ENCODE assay signal across 8 cellular contexts in the genomic region with DNA sequence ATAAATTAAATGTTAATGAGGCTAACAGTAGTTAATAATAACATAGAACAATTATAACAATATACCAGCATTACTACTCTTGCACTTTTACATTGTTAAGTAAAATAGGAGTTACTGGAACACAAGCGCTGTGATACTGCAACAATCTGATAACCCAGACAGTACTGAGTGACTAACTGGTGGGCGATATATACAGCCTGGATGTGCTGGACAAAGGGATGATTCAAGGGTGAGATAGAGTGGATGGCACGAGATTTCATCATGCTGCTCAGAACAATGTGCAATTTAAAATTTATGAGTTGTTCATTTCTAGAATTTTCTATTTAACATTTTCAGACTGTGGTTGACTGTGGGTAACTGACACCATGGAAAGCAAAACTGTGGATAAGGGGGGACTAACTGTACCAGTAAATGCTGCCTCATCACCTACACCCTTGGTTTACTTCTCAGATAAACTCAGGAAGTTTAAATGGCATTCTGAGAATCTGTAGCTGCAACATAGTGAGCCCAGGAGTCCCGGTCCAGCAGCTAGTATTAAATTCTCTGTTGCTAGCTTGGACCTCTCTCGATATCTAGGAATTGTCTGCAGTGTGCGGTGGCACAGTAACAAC. TPM values are rescaled to one million over a fixed set of nuclear protein-coding genes. Genes with fewer than 3 reads are reported as not detected.
DNase-seq lines count a peak whose midpoint lies in the region; ATAC-seq and TF ChIP-seq lines count a peak whose summit lies in the region.
"Not testable (repeated sequence)": the region's sequence is repeated elsewhere in the genome, so short reads cannot be mapped to it uniquely, and the experiment has no call there.

No MANE protein-coding gene starts in this region.

- H3K9me2 ChIP-seq in PC-3 (replicated peaks; ENCODE audit: low read length), result not testable (repeated sequence)

- not testable (repeated sequence) for TF ChIP-seq CTCF in PC-3 (conservative IDR thresholded peaks at IDR 0.05; ENCODE audit: low read depth, low read length); foreskin keratinocyte (conservative IDR thresholded peaks at IDR 0.05); heart right ventricle (IDR thresholded peaks at IDR 0.05)

- TSS peak; percentile 71 for BruUV-seq in PC-3 (replicated peaks; lab: Mats Ljungman, UMichigan)

- intact Hi-C loops in PC-3 (cut with micrococcal nuclease); activated CD4-positive, alpha-beta T cell treated with anti-CD3 and anti-CD28 coated beads for 36 hours (cut with DNase I, micrococcal nuclease); heart right ventricle (cut with DNase I); sciatic nerve (cut with DNase I): not testable (repeated sequence)

- H3K27ac Mint-ChIP-seq in activated CD4-positive, alpha-beta T cell treated with anti-CD3 and anti-CD28 coated beads for 36 hours; activated naive CD4-positive, alpha-beta T cell treated with anti-CD3 and anti-CD28 coated beads, Interleukin-2, amount 50 U/mL, for 72 hours; stimulated activated naive CD8-positive, alpha-beta T cell treated with anti-CD3 and anti-CD28 coated beads, Interleukin-15, amount 100 ng/mL, for 72 hours: not testable (repeated sequence)

- not testable (repeated sequence) for H4K20me1 ChIP-seq in PC-3 (ENCODE audit: low read length)

- DNase-seq in PC-3; activated CD4-positive, alpha-beta T cell treated with anti-CD3 and anti-CD28 coated beads for 36 hours; activated T-cell treated with anti-CD3 and anti-CD28 coated beads, Interleukin-2, amount 50 U/mL, for 4 hours; activated naive CD4-positive, alpha-beta T cell treated with anti-CD3 and anti-CD28 coated beads, Interleukin-2, amount 50 U/mL, for 72 hours (ENCODE audit: low spot score in 2 of 2); foreskin keratinocyte; heart right ventricle; sciatic nerve (ENCODE audit: low spot score); stimulated activated naive CD8-positive, alpha-beta T cell treated with anti-CD3 and anti-CD28 coated beads, Interleukin-15, amount 100 ng/mL, for 72 hours: not testable (repeated sequence)

- not testable (repeated sequence) for H3K4me1 Mint-ChIP-seq in activated CD4-positive, alpha-beta T cell treated with anti-CD3 and anti-CD28 coated beads for 36 hours; activated T-cell treated with anti-CD3 and anti-CD28 coated beads, Interleukin-2, amount 50 U/mL, for 4 hours (ENCODE audit: low read depth); stimulated activated naive CD8-positive, alpha-beta T cell treated with anti-CD3 and anti-CD28 coated beads, Interleukin-15, amount 100 ng/mL, for 72 hours

- not testable (repeated sequence) for H3K4me2 ChIP-seq in PC-3 (ENCODE audit: low read length)

- not testable (repeated sequence) for H3K4me3 ChIP-seq in PC-3 (ENCODE audit: low read length); heart right ventricle

- not testable (repeated sequence) for H3K4me3 Mint-ChIP-seq in activated CD4-positive, alpha-beta T cell treated with anti-CD3 and anti-CD28 coated beads for 36 hours; activated T-cell treated with anti-CD3 and anti-CD28 coated beads, Interleukin-2, amount 50 U/mL, for 4 hours; stimulated activated naive CD8-positive, alpha-beta T cell treated with anti-CD3 and anti-CD28 coated beads, Interleukin-15, amount 100 ng/mL, for 72 hours

- H3K27me3 Mint-ChIP-seq in activated CD4-positive, alpha-beta T cell treated with anti-CD3 and anti-CD28 coated beads for 36 hours; activated T-cell treated with anti-CD3 and anti-CD28 coated beads, Interleukin-2, amount 50 U/mL, for 4 hours (ENCODE audit: low read depth); stimulated activated naive CD8-positive, alpha-beta T cell treated with anti-CD3 and anti-CD28 coated beads, Interleukin-15, amount 100 ng/mL, for 72 hours: not testable (repeated sequence)

- not testable (repeated sequence) for H3K9me3 Mint-ChIP-seq in activated CD4-positive, alpha-beta T cell treated with anti-CD3 and anti-CD28 coated beads for 36 hours (ENCODE audit: low read depth); activated T-cell treated with anti-CD3 and anti-CD28 coated beads, Interleukin-2, amount 50 U/mL, for 4 hours; activated naive CD4-positive, alpha-beta T cell treated with anti-CD3 and anti-CD28 coated beads, Interleukin-2, amount 50 U/mL, for 72 hours; stimulated activated naive CD8-positive, alpha-beta T cell treated with anti-CD3 and anti-CD28 coated beads, Interleukin-15, amount 100 ng/mL, for 72 hours

- not testable (repeated sequence) for H3K4me1 ChIP-seq in PC-3 (ENCODE audit: insufficient read depth, low read length); foreskin keratinocyte; heart right ventricle

- no CpG with 5 or more reads among the region's 6 CpGs for WGBS in heart right ventricle, 2 donors

- H3K9ac ChIP-seq in PC-3 (ENCODE audit: low read length), result not testable (repeated sequence)

- H3K79me2 ChIP-seq in PC-3 (ENCODE audit: low read length), result not testable (repeated sequence)

- not testable (repeated sequence) for H3F3A ChIP-seq in PC-3 (ENCODE audit: low read length, unreplicated experiment)

- POLR2A ChIA-PET in PC-3 (lab: Charles Lee; ENCODE audit: unreplicated experiment); activated CD4-positive, alpha-beta T cell treated with anti-CD3 and anti-CD28 coated beads for 36 hours (lab: Charles Lee): not testable (repeated sequence)

- not testable (repeated sequence) for H3K9me3 ChIP-seq in PC-3 (ENCODE audit: low read length); heart right ventricle

- not testable (repeated sequence) for H3K36me3 Mint-ChIP-seq in activated CD4-positive, alpha-beta T cell treated with anti-CD3 and anti-CD28 coated beads for 36 hours (ENCODE audit: low read depth); activated T-cell treated with anti-CD3 and anti-CD28 coated beads, Interleukin-2, amount 50 U/mL, for 4 hours (ENCODE audit: insufficient read depth); activated naive CD4-positive, alpha-beta T cell treated with anti-CD3 and anti-CD28 coated beads, Interleukin-2, amount 50 U/mL, for 72 hours

- not testable (repeated sequence) for H3K27ac ChIP-seq in PC-3 (ENCODE audit: low read length); foreskin keratinocyte; heart right ventricle

- peak; percentile 46; the same call in 1 of the 2 replicates for ATAC-seq in PC-3
- ATAC-seq in activated CD4-positive, alpha-beta T cell treated with anti-CD3 and anti-CD28 coated beads for 36 hours, result peak; percentile 89
- ATAC-seq in activated T-cell treated with anti-CD3 and anti-CD28 coated beads, Interleukin-2, amount 50 U/mL, for 4 hours, result peak; percentile 28 to 37
- ATAC-seq in activated naive CD4-positive, alpha-beta T cell treated with anti-CD3 and anti-CD28 coated beads, Interleukin-2, amount 50 U/mL, for 72 hours, result peak; percentile 48 to 94
- ATAC-seq in foreskin keratinocyte, result peak; percentile 64
- ATAC-seq in heart right ventricle, result peak in 7 of 8 donors; percentile 10 to 48 (median 18)
- ATAC-seq in sciatic nerve, result peak; percentile 31
- ATAC-seq in stimulated activated naive CD8-positive, alpha-beta T cell treated with anti-CD3 and anti-CD28 coated beads, Interleukin-15, amount 100 ng/mL, for 72 hours, result peak; percentile 99

- not testable (repeated sequence) for H2AFZ ChIP-seq in PC-3 (ENCODE audit: low read length)

- not testable (repeated sequence) for H3K27me3 ChIP-seq in PC-3 (ENCODE audit: low read length); foreskin keratinocyte; heart right ventricle

- CTCF ChIA-PET in PC-3 (lab: Charles Lee); activated CD4-positive, alpha-beta T cell treated with anti-CD3 and anti-CD28 coated beads for 36 hours (lab: Charles Lee): not testable (repeated sequence)

- H3K36me3 ChIP-seq in PC-3 (ENCODE audit: low read depth, low read length); heart right ventricle: not testable (repeated sequence)

RNA-seq across cellular contexts. Expression of a gene that starts 24.8 kb away (rescaled TPM):
- total RNA-seq in PC-3 (2014; rRNA removed) (20.1 and 28.9 TPM in 2 replicates), foreskin keratinocyte (35.8 and 37.9 TPM in 2 replicates), heart right ventricle (1,000 to 10,000 TPM; 1,915 to 2,957 (median 2,606) TPM), sciatic nerve (121 TPM)
- total RNA-seq in activated CD4-positive, alpha-beta T cell treated with anti-CD3 and anti-CD28 coated beads for 36 hours, result 10 to 100 TPM; 21.0 to 21.9 TPM
- total RNA-seq in activated T-cell treated with anti-CD3 and anti-CD28 coated beads, Interleukin-2, amount 50 U/mL, for 4 hours, result 10 to 100 TPM in 2 of 3 donors, 1 to 10 TPM in 1; 8.5 to 13.7 (median 12.5) TPM
- 10 to 100 TPM; 26.5 to 33.8 TPM for total RNA-seq in activated naive CD4-positive, alpha-beta T cell treated with anti-CD3 and anti-CD28 coated beads, Interleukin-2, amount 50 U/mL, for 72 hours
- polyA plus RNA-seq in foreskin keratinocyte (18.9 and 22.1 TPM in 2 replicates), heart right ventricle (100 to 1,000 TPM; 479 to 683 TPM)

Comparison
In these comparisons a context has a peak if more than half of its experiments do, and no peak if none do; other contexts are left out.
1. ATAC-seq: peak in every context shown above with its lines; median percentile 99 in stimulated activated naive CD8-positive, alpha-beta T cell treated with anti-CD3 and anti-CD28 coated beads, Interleukin-15, amount 100 ng/mL, for 72 hours; 89 in activated CD4-positive, alpha-beta T cell treated with anti-CD3 and anti-CD28 coated beads for 36 hours; 71 in activated naive CD4-positive, alpha-beta T cell treated with anti-CD3 and anti-CD28 coated beads, Interleukin-2, amount 50 U/mL, for 72 hours; 64 in foreskin keratinocyte; 46 in PC-3; 32 in activated T-cell treated with anti-CD3 and anti-CD28 coated beads, Interleukin-2, amount 50 U/mL, for 4 hours; 31 in sciatic nerve; 18 in heart right ventricle.
2. RNA of a gene that starts 24.8 kb away (total RNA-seq): 1,915 to 2,957 TPM in heart right ventricle; 121 TPM in sciatic nerve (single experiment), 35.8 to 37.9 TPM in foreskin keratinocyte, 26.5 to 33.8 TPM in activated naive CD4-positive, alpha-beta T cell treated with anti-CD3 and anti-CD28 coated beads, Interleukin-2, amount 50 U/mL, for 72 hours, 21.0 to 21.9 TPM in activated CD4-positive, alpha-beta T cell treated with anti-CD3 and anti-CD28 coated beads for 36 hours, 20.1 to 28.9 TPM in PC-3 and 8.5 to 13.7 TPM in activated T-cell treated with anti-CD3 and anti-CD28 coated beads, Interleukin-2, amount 50 U/mL, for 4 hours; every median in the first group is over 10 times any median in the second.